Comparison of ENCODE assay signal across 20 cellular contexts in the genomic region with DNA sequence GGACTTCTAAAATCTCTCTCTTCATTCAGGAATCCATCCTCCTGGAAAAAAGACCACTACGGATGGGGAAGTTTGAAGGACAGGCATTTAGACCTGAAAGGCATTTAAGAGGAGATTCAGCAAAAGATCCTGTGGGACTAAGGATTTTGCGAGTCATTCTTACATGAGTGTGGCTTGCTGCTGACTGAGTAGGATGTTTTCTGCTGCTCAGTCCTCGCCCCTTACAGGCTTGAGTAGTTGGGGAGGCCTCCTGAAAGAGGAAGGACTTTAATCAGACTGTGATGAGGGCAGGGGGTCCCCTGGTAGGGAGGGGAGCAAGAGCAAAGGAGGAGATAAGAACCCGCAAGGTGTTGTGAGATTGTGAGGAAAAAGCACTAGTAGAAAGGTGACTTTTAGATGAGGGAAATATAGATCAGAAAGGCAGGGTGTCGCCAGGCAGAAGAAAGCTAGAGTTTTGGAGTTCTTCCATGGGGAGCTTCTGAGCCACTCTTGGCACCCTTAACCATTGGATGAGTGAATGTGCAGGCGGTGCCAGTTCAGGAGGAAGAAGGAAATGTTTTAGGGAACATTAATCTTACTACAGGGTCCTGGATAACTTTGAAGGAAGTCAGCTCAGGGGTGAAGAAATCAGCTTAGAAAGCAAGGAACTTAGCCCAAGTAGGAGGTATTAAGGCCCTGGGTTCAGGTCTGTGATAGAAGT.
"Had no signal": no experiment of that assay in that cellular context is flagged by ENCODE, and none has a peak within 500 bp of the region (broad histone marks: within the 10 kb centered on the region; RNA-seq: fewer than 3 reads in every experiment).

No MANE protein-coding gene starts in this region.

- H3K4me1 ChIP-seq: foreskin keratinocyte, spleen had no signal

- H3K9me3 Mint-ChIP-seq: activated T-helper 2 cell treated with anti-CD3 and anti-CD28 coated beads, Interferon-gamma antibody, Interleukin-2, Interleukin-4, amounts not matched to agents 10 μg/mL and 5 μg/mL and 100 μg/mL, durations not matched to agents 14 hours and 24 hours and 36 hours; brain; central memory CD8-positive, alpha-beta T cell; natural killer cell treated with Interleukin-12 subunit alpha and Interleukin-12 subunit beta and Interleukin-15 and Interleukin-18, amount 100 ng/mL, for 72 hours had no signal

- H3K9me3 ChIP-seq: SK-N-SH, spleen, transverse colon had no signal

- H3K27ac Mint-ChIP-seq: activated CD8-positive, alpha-beta T cell treated with anti-CD3 and anti-CD28 coated beads, Interleukin-2, amount 10 ng/mL, durations not matched to agents 7 days and 5 days; brain; natural killer cell treated with Interleukin-12 subunit alpha and Interleukin-12 subunit beta and Interleukin-15 and Interleukin-18, amount 100 ng/mL, for 72 hours; stimulated activated naive B cell treated with anti-CD40 and anti-IgM and Interleukin-4, amounts not matched to agents 10 μg/mL and 1 μg/mL and 100 μg/mL, for 72 hours; T-helper 17 cell had no signal

- H3K36me3 ChIP-seq: spleen, transverse colon had no signal

- DNase-seq: activated CD4-positive, alpha-beta T cell treated with anti-CD3 and anti-CD28 coated beads for 1 hour; activated CD8-positive, alpha-beta memory T cell treated with anti-CD3 and anti-CD28 coated beads, Interleukin-2, amount 50 U/mL, for 48 hours; activated CD8-positive, alpha-beta T cell treated with anti-CD3 and anti-CD28 coated beads, Interleukin-2, amount 10 ng/mL, durations not matched to agents 7 days and 5 days; activated naive CD4-positive, alpha-beta T cell treated with anti-CD3 and anti-CD28 coated beads, Interleukin-2, amount 50 U/mL, for 16 hours; dermis blood vessel endothelial cell; foreskin keratinocyte; head of caudate nucleus; left colon; occipital lobe; SK-N-SH; spleen; stimulated activated naive B cell treated with anti-CD40 and anti-IgM and Interleukin-4, amounts not matched to agents 10 μg/mL and 1 μg/mL and 100 μg/mL, for 72 hours; substantia nigra; T-helper 17 cell; transverse colon had no signal

- H3K4me3 ChIP-seq: spleen, transverse colon had no signal

- H3K27me3 Mint-ChIP-seq: brain had no signal

- H3K4me3 Mint-ChIP-seq: activated CD8-positive, alpha-beta T cell treated with anti-CD3 and anti-CD28 coated beads, Interleukin-2, amount 10 ng/mL, durations not matched to agents 7 days and 5 days; brain; central memory CD8-positive, alpha-beta T cell; stimulated activated naive B cell treated with anti-CD40 and anti-IgM and Interleukin-4, amounts not matched to agents 10 μg/mL and 1 μg/mL and 100 μg/mL, for 72 hours; T-helper 17 cell had no signal

- ATAC-seq: activated CD8-positive, alpha-beta T cell treated with anti-CD3 and anti-CD28 coated beads, Interleukin-2, amount 10 ng/mL, durations not matched to agents 7 days and 5 days; foreskin keratinocyte; left colon; sciatic nerve; T-helper 17 cell had no signal

- H3K36me3 Mint-ChIP-seq: brain; natural killer cell treated with Interleukin-12 subunit alpha and Interleukin-12 subunit beta and Interleukin-15 and Interleukin-18, amount 100 ng/mL, for 72 hours; stimulated activated naive B cell treated with anti-CD40 and anti-IgM and Interleukin-4, amounts not matched to agents 10 μg/mL and 1 μg/mL and 100 μg/mL, for 72 hours had no signal

- H3K27ac ChIP-seq: foreskin keratinocyte, spleen, transverse colon had no signal

- H3K4me1 Mint-ChIP-seq: stimulated activated naive B cell treated with anti-CD40 and anti-IgM and Interleukin-4, amounts not matched to agents 10 μg/mL and 1 μg/mL and 100 μg/mL, for 72 hours had no signal

- H3K27me3 ChIP-seq: spleen, transverse colon had no signal
